ENCODE assay signal across 21 cellular contexts in genomic region chr15:63388511-63388910, GRCh38. TPM values are rescaled to one million over a fixed set of nuclear protein-coding genes. Genes with fewer than 3 reads are reported as not detected.
"Had no signal": no experiment of that assay in that cellular context is flagged by ENCODE, and none has a peak within 500 bp of the region (broad histone marks: within the 10 kb centered on the region; RNA-seq: fewer than 3 reads in every experiment).

No MANE protein-coding gene starts in this region.

- H3K4me3 Mint-ChIP-seq: activated naive CD4-positive, alpha-beta T cell treated with anti-CD3 and anti-CD28 coated beads for 36 hours; activated naive CD8-positive, alpha-beta T cell treated with anti-CD3 and anti-CD28 coated beads, Interleukin-2, amount 10 ng/mL, durations not matched to agents 7 days and 5 days; activated T-cell treated with anti-CD3 and anti-CD28 coated beads, Interleukin-2, amount 50 U/mL, for 72 hours; endodermal cell; naive thymus-derived CD4-positive, alpha-beta T cell; neural progenitor cell; WTC11 had no signal

- H3K9me3 Mint-ChIP-seq: activated naive CD4-positive, alpha-beta T cell treated with anti-CD3 and anti-CD28 coated beads for 36 hours; activated naive CD8-positive, alpha-beta T cell treated with anti-CD3 and anti-CD28 coated beads, Interleukin-2, amount 10 ng/mL, durations not matched to agents 7 days and 5 days; endodermal cell; neural progenitor cell had no signal

- H3K27ac Mint-ChIP-seq: activated naive CD4-positive, alpha-beta T cell treated with anti-CD3 and anti-CD28 coated beads for 36 hours; activated naive CD8-positive, alpha-beta T cell treated with anti-CD3 and anti-CD28 coated beads, Interleukin-2, amount 10 ng/mL, durations not matched to agents 7 days and 5 days; activated T-cell treated with anti-CD3 and anti-CD28 coated beads, Interleukin-2, amount 50 U/mL, for 72 hours; endodermal cell; naive thymus-derived CD4-positive, alpha-beta T cell; neural progenitor cell; WTC11 had no signal

- H3K36me3 Mint-ChIP-seq: activated naive CD8-positive, alpha-beta T cell treated with anti-CD3 and anti-CD28 coated beads, Interleukin-2, amount 10 ng/mL, durations not matched to agents 7 days and 5 days; neural progenitor cell had no signal

- DNase-seq: activated effector memory CD4-positive, alpha-beta T cell treated with Interleukin-2 at 50 U/mL for 16 hours; activated naive CD4-positive, alpha-beta T cell treated with anti-CD3 and anti-CD28 coated beads for 36 hours; activated naive CD8-positive, alpha-beta T cell treated with anti-CD3 and anti-CD28 coated beads, Interleukin-2, amount 10 ng/mL, durations not matched to agents 7 days and 5 days; activated T-cell treated with anti-CD3 and anti-CD28 coated beads, Interleukin-2, amount 50 U/mL, for 72 hours; amniotic stem cell; cortex of kidney; endodermal cell; head of caudate nucleus; hypothalamus; naive thymus-derived CD4-positive, alpha-beta T cell; posterior cingulate gyrus; sigmoid colon; stimulated activated CD4-positive, alpha-beta T cell treated with anti-CD3 and anti-CD28 coated beads, Interleukin-15, amount 100 ng/mL, for 24 hours; stimulated activated CD4-positive, alpha-beta T cell treated with anti-CD3 and anti-CD28 coated beads, Interleukin-2, amount 100 ng/mL, for 48 hours; stimulated activated naive CD4-positive, alpha-beta T cell treated with Interleukin-2 at 50 U/mL for 16 hours; T-helper 9 cell; tibial artery had no signal

- ATAC-seq: activated T-cell treated with anti-CD3 and anti-CD28 coated beads, Interleukin-2, amount 50 U/mL, for 72 hours; gastroesophageal sphincter; naive thymus-derived CD4-positive, alpha-beta T cell; WTC11 had no signal

RNA-seq across cellular contexts. Expression of gene CA12, which starts 6.9 kb away (rescaled TPM):
- total RNA-seq: activated naive CD8-positive, alpha-beta T cell treated with anti-CD3 and anti-CD28 coated beads, Interleukin-2, amount 10 ng/mL, durations not matched to agents 7 days and 5 days; T-helper 1 cell treated with Interleukin-12 subunit alpha and Interleukin-12 subunit beta and Interleukin-4 antibody, amounts not matched to agents 30 ng/mL and 1 ng/mL, for 36 hours had no signal
